Comparison of ENCODE assay signal across 22 cellular contexts in genomic region chr2:121103969-121104368, GRCh38.
"Had no signal": no experiment of that assay in that cellular context is flagged by ENCODE, and none has a peak within 500 bp of the region (broad histone marks: within the 10 kb centered on the region; RNA-seq: fewer than 3 reads in every experiment).

No MANE protein-coding gene starts in this region.

- ATAC-seq: left cardiac atrium, left ventricle myocardium superior, psoas muscle had no signal

- H3K4me1 Mint-ChIP-seq: immature natural killer cell, naive B cell had no signal

- DNase-seq: effector CD4-positive, alpha-beta T cell; erythroblast; foreskin keratinocyte; immature natural killer cell; left cardiac atrium; left ventricle myocardium superior; naive B cell; psoas muscle; small intestine; stimulated activated CD4-positive, alpha-beta T cell treated with anti-CD3 and anti-CD28 coated beads, Interleukin-2, amount 100 ng/mL, for 48 hours; stimulated activated naive CD4-positive, alpha-beta T cell treated with Interleukin-2 at 50 U/mL for 16 hours; uterus had no signal

- H3K4me3 Mint-ChIP-seq: endodermal cell, immature natural killer cell, nephron, type B pancreatic cell had no signal

- H3K4me1 ChIP-seq: foreskin keratinocyte, parathyroid adenoma, psoas muscle, suprapubic skin, uterus had no signal

- H3K9me3 ChIP-seq: psoas muscle, suprapubic skin, thyroid gland, uterus had no signal

- H3K4me3 ChIP-seq: coronary artery, lung, psoas muscle, suprapubic skin, thyroid gland, uterus had no signal

- H3K36me3 ChIP-seq: suprapubic skin, thyroid gland, uterus had no signal

- H3K27ac Mint-ChIP-seq: endodermal cell, immature natural killer cell, type B pancreatic cell had no signal

- H3K27ac ChIP-seq: coronary artery, foreskin keratinocyte, parathyroid adenoma, psoas muscle, suprapubic skin, thyroid gland, uterus had no signal

- H3K36me3 Mint-ChIP-seq: immature natural killer cell, naive B cell, type B pancreatic cell had no signal

- FAIRE-seq: endothelial cell of umbilical vein, keratinocyte, small intestine had no signal

- H3K9me3 Mint-ChIP-seq: endodermal cell, nephron, type B pancreatic cell had no signal
